ENCODE assay signal across 8 cellular contexts in genomic region chr1:87131809-87132663, GRCh38.
DNase-seq lines count a peak whose midpoint lies in the region; ATAC-seq and TF ChIP-seq lines count a peak whose summit lies in the region.

No MANE protein-coding gene starts in this region.

- no peaks in the 10 kb centered on the region for H3K4me1 ChIP-seq in breast epithelium

- DNase-seq in SIG-M5 treated with dmso at 0.1 percent for 504 hours (lab: John Stamatoyannopoulos, UW; ENCODE audit: unreplicated experiment): peak; percentile 28
- DNase-seq in SIG-M5 (lab: John Stamatoyannopoulos, UW): no peak
- peak; percentile 63 for DNase-seq in NCI-H2029 (lab: John Stamatoyannopoulos, UW)
- peak; percentile 39 to 80 for DNase-seq in breast epithelium (ENCODE audit: low spot score in 2 of 2)
- DNase-seq in inferior parietal cortex (ENCODE audit: extremely low spot score): peak; percentile 89
- peak; percentile 71 for DNase-seq in stimulated activated CD4-positive, alpha-beta T cell treated with anti-CD3 and anti-CD28 coated beads, Interleukin-12 subunit alpha, Interleukin-12 subunit beta, amount 100 ng/mL, for 4 hours

- TF ChIP-seq POLR2A in breast epithelium (IDR thresholded peaks at IDR 0.05): no peak

- no peaks in the 10 kb centered on the region for H3K36me3 ChIP-seq in breast epithelium

- no peaks in the 10 kb centered on the region for H3K27me3 ChIP-seq in breast epithelium

- TF ChIP-seq CTCF in WI38 (IDR thresholded peaks at IDR 0.05; ENCODE audit: low read depth, low read length) (peak; percentile 85), breast epithelium (IDR thresholded peaks at IDR 0.05) (peak; percentile 75 to 89 (median 78))

- intact Hi-C loops in breast epithelium (cut with DNase I; ENCODE audit: low total_unique reads): no loop called here

- H3K4me3 ChIP-seq in WI38 (ENCODE audit: low read depth, low read length) (peak overlapping the region; percentile 46), breast epithelium (peak overlapping the region; percentile 43 to 73 (median 48))

- ATAC-seq in HG02884 (IDR thresholded peaks at IDR 0.05; ENCODE audit: unreplicated experiment): peak; percentile 97

- peak overlapping the region; percentile 48 to 80 for H3K27ac ChIP-seq in breast epithelium

- no peaks in the 10 kb centered on the region for H3K9me3 ChIP-seq in breast epithelium
